Comparison of ENCODE assay signal across 15 cellular contexts in the genomic region with DNA sequence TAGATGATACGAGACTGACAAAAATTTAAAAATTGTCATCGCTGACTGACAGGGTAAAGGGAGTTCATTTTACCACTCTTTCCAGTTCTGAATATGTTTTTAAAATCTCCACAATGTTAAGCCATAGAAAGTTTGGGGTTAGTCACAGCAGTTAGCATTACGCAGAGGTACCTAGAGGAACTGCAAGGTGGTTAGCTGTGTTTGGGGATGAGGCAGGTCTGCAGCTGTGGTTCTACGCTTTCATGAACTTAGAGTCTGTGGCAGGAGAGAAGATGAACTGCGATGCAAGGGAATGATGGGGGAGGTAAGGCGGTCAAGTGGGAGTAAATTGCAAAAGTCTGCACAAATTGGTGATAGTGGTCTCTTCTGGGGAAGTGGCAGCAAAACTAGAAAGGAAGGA. TPM values are rescaled to one million over a fixed set of nuclear protein-coding genes. Genes with fewer than 3 reads are reported as not detected.
DNase-seq lines count a peak whose midpoint lies in the region; ATAC-seq and TF ChIP-seq lines count a peak whose summit lies in the region.
"Had no signal": no experiment of that assay in that cellular context is flagged by ENCODE, and none has a peak within 500 bp of the region (broad histone marks: within the 10 kb centered on the region; RNA-seq: fewer than 3 reads in every experiment).

No MANE protein-coding gene starts in this region.

- no peaks in the 10 kb centered on the region for H3K27me3 Mint-ChIP-seq in progenitor cell of endocrine pancreas

- H3K27me3 ChIP-seq in GM23248 (replicated peaks; ENCODE audit: insufficient read depth), result no peaks in the 10 kb centered on the region
- H3K27me3 ChIP-seq: adrenal gland, right atrium auricular region, upper lobe of left lung had no signal

- no peak overlapping the region for H3K4me3 ChIP-seq in GM23248
- H3K4me3 ChIP-seq: adrenal gland, right atrium auricular region, upper lobe of left lung had no signal

- no peaks in the 10 kb centered on the region for H3F3A ChIP-seq in GM23248 (ENCODE audit: insufficient read depth)

- H4K20me1 ChIP-seq in GM23248 (ENCODE audit: insufficient read depth), result no peaks in the 10 kb centered on the region

- H3K9me2 ChIP-seq in GM23248 (ENCODE audit: insufficient read depth), result no peaks in the 10 kb centered on the region

- H3K9me3 Mint-ChIP-seq in progenitor cell of endocrine pancreas (ENCODE audit: low read depth), result no peaks in the 10 kb centered on the region

- DNase-seq in GM23248 (no peak), progenitor cell of endocrine pancreas (ENCODE audit: low spot score, unreplicated experiment) (no peak), omental fat pad (ENCODE audit: low spot score) (no peak), NOMO-1 treated with dmso at 0.1 percent for 144 hours (lab: John Stamatoyannopoulos, UW; ENCODE audit: unreplicated experiment) (no peak), dedifferentiated amniotic fluid mesenchymal stem cell (ENCODE audit: extremely low spot score) (no peak)
- DNase-seq in stimulated activated CD4-positive, alpha-beta T cell treated with anti-CD3 and anti-CD28 coated beads, Interleukin-15, amount 100 ng/mL, for 24 hours, result no peak
- DNase-seq: adrenal gland, DND-41, midbrain, NCI-H187, T-helper 2 cell, upper lobe of left lung had no signal

- no peak overlapping the region for H3K4me2 ChIP-seq in GM23248 (ENCODE audit: unreplicated experiment)

- 77 to 84% methylated on average over 6 of the region's 6 CpGs for WGBS in GM23248 (ENCODE audit: low coverage in 1 of 2, low lambda C conversion rate in 2 of 2, missing lambda C conversion rate in 2 of 2), 2 experiments

- H3K36me3 Mint-ChIP-seq in progenitor cell of endocrine pancreas (ENCODE audit: insufficient read depth), result no peaks in the 10 kb centered on the region

- no peak overlapping the region for H3K4me3 Mint-ChIP-seq in progenitor cell of endocrine pancreas (ENCODE audit: low read depth)

- H3K27ac ChIP-seq in GM23248, result no peak overlapping the region
- H3K27ac ChIP-seq: adrenal gland, right atrium auricular region, upper lobe of left lung had no signal

- H3K4me1 ChIP-seq in GM23248 (ENCODE audit: insufficient read depth), result no peaks in the 10 kb centered on the region
- H3K4me1 ChIP-seq: adrenal gland, right atrium auricular region, upper lobe of left lung had no signal

- no peaks in the 10 kb centered on the region for H3K36me3 ChIP-seq in GM23248 (ENCODE audit: low read depth)
- H3K36me3 ChIP-seq: adrenal gland, right atrium auricular region, upper lobe of left lung had no signal

- no peaks in the 10 kb centered on the region for H3K9me3 ChIP-seq in GM23248 (ENCODE audit: low read depth)
- H3K9me3 ChIP-seq: adrenal gland, upper lobe of left lung had no signal

- TF ChIP-seq CTCF in progenitor cell of endocrine pancreas (IDR thresholded peaks at IDR 0.05; ENCODE audit: unreplicated experiment), result no peak
- no peak for TF ChIP-seq CTCF in omental fat pad (IDR thresholded peaks at IDR 0.05)

- H3K9ac ChIP-seq in GM23248, result no peak overlapping the region

- ATAC-seq in GM19043 (IDR thresholded peaks at IDR 0.05; ENCODE audit: low read depth, unreplicated experiment) (peak; percentile 95), HG03521 (IDR thresholded peaks at IDR 0.05; ENCODE audit: unreplicated experiment) (peak; percentile 59), omental fat pad (ENCODE audit: low FRiP score) (no peak)

- no peaks in the 10 kb centered on the region for H3K4me1 Mint-ChIP-seq in progenitor cell of endocrine pancreas (ENCODE audit: low read depth)

- peak overlapping the region; percentile 1 for H3K27ac Mint-ChIP-seq in progenitor cell of endocrine pancreas

- peak overlapping the region; percentile 58; the same call in 1 of the 2 replicates for H2AFZ ChIP-seq in GM23248

- in situ Hi-C loops in GM23248 (cut with MboI), result no loop called here

- H3K79me2 ChIP-seq in GM23248 (ENCODE audit: insufficient read depth), result no peaks in the 10 kb centered on the region

RNA-seq across cellular contexts. Expression of gene SNX2, which starts 38.8 kb away (rescaled TPM):
- 39.1 and 56.5 TPM in 2 replicates for total RNA-seq in GM23248 (2014; rRNA removed; shearing (Covaris generic))
- polyA plus RNA-seq in GM23248 (2016; fragmentation: Nextera tagmentation; extraction: Ambion mirVana), result 60.8 and 62.5 TPM in 2 replicates
- 54.0 and 57.0 TPM in 2 replicates for total RNA-seq in progenitor cell of endocrine pancreas
- 10 to 100 TPM; 53.8 to 84.8 (median 75.1) TPM for total RNA-seq in omental fat pad
